In the genomic region with DNA sequence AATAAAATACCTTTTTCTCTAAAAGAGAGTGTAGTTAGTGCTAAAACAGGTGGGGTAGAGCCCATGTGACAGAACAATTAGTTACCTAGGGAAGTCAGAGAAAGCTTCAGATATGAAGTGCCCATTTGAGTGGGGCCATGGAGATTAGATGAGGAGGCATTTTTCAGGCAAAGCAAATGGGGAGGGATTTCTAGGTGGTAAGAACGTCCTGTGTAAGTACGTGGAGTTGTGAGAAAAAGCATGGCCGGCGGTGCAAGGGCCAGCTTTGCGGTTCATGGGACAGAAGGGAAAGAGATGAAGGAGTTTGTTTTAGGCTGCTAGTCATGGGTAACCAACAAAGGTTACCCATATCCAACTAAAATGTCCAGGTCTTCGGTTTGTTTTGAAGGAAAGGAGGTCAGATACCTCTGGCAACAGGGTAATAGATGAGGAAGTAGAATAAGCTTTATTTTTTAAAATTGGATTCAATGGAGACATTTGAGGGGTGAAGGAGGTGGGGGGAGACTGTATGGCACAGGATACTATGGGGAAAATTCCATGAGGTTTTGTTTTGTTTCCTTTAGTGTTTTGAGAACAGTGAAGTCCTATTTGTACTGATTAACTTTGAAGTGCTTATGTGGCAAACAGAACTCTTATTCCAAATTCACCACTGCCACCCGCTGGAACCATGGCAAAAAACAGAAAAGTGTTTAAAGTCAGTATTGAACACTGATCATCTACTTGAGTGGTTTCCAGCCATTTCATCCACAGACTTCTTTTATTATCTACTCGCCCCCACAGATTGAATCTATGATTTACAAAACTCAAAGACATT, we compare ENCODE assay signal across 10 cellular contexts. TPM values are rescaled to one million over a fixed set of nuclear protein-coding genes. Genes with fewer than 3 reads are reported as not detected.
DNase-seq lines count a peak whose midpoint lies in the region; FAIRE-seq and TF ChIP-seq lines count a peak whose summit lies in the region.
"Had no signal": no experiment of that assay in that cellular context is flagged by ENCODE, and none has a peak within 500 bp of the region (broad histone marks: within the 10 kb centered on the region; RNA-seq: fewer than 3 reads in every experiment).

No MANE protein-coding gene starts in this region.

- no peak for FAIRE-seq in RCC 7860 (lab: Jason Lieb, UNC)

- TF ChIP-seq CTCF in chondrocyte (IDR thresholded peaks at IDR 0.05) = peak; percentile 77

- peak; percentile 17 to 71 (median 50) for DNase-seq in NCI-H1417 (lab: John Stamatoyannopoulos, UW)
- no peak for DNase-seq in NCI-H1417 treated with DMSO at 0.1 percent for 48 hours (lab: John Stamatoyannopoulos, UW)
- peak; percentile 25 for DNase-seq in NCI-H2029 (lab: John Stamatoyannopoulos, UW)
- no peak for DNase-seq in chondrocyte (ENCODE audit: low spot score)
- DNase-seq in renal cortical epithelial cell (ENCODE audit: low read depth) = peak; percentile 90
- DNase-seq in RCC 7860 (ENCODE audit: low spot score) = no peak
- DNase-seq in stimulated activated CD4-positive, alpha-beta T cell treated with anti-CD3 and anti-CD28 coated beads, Interleukin-15, amount 100 ng/mL, for 24 hours = no peak
- no peak for DNase-seq in epidermal melanocyte (ENCODE audit: insufficient read length, low spot score)

- no peak overlapping the region for H3K27ac Mint-ChIP-seq in chondrocyte (ENCODE audit: unreplicated experiment)
- H3K27ac Mint-ChIP-seq: CD4-positive, CD25-positive, alpha-beta regulatory T cell had no signal

- H3K4me3 Mint-ChIP-seq in chondrocyte (ENCODE audit: unreplicated experiment) = no peak overlapping the region
- H3K4me3 Mint-ChIP-seq: CD4-positive, CD25-positive, alpha-beta regulatory T cell; central memory CD8-positive, alpha-beta T cell had no signal

- H3K9me3 Mint-ChIP-seq in chondrocyte (ENCODE audit: low read depth) = no peaks in the 10 kb centered on the region
- H3K9me3 Mint-ChIP-seq: CD4-positive, CD25-positive, alpha-beta regulatory T cell; central memory CD8-positive, alpha-beta T cell had no signal

- peaks cover 17% of the 10 kb centered on the region for H3K27me3 Mint-ChIP-seq in chondrocyte (ENCODE audit: low read depth)

- peaks cover 2% of the 10 kb centered on the region for H3K36me3 Mint-ChIP-seq in chondrocyte (ENCODE audit: low read depth)
- H3K36me3 Mint-ChIP-seq: CD4-positive, CD25-positive, alpha-beta regulatory T cell had no signal

- H3K4me1 Mint-ChIP-seq in chondrocyte (ENCODE audit: low read depth) = no peaks in the 10 kb centered on the region
- H3K4me1 Mint-ChIP-seq: CD4-positive, CD25-positive, alpha-beta regulatory T cell had no signal

RNA-seq across cellular contexts. Expression of gene SNRPF, which starts 10.0 kb away (rescaled TPM):
- total RNA-seq in chondrocyte (12.4 to 27.1 TPM (median 15.4 TPM) in 3 replicates), renal cortical epithelial cell (8.2 and 12.7 TPM in 2 replicates)

RNA-seq across cellular contexts. Expression of gene NTN4, which starts 58.2 kb away (rescaled TPM):
- 179 to 336 TPM (median 336 TPM) in 3 replicates for total RNA-seq in chondrocyte
- 115 and 253 TPM in 2 replicates for total RNA-seq in renal cortical epithelial cell
- total RNA-seq: CD4-positive, CD25-positive, alpha-beta regulatory T cell had no signal

Comparison
In these comparisons a context has a peak if more than half of its experiments do, and no peak if none do; other contexts are left out.
1. DNase-seq: peak in NCI-H1417 (3 of 3), NCI-H2029 (single experiment) and renal cortical epithelial cell (single experiment); none in NCI-H1417 treated with DMSO at 0.1 percent for 48 hours (single experiment), chondrocyte (single experiment), RCC 7860 (single experiment), stimulated activated CD4-positive, alpha-beta T cell treated with anti-CD3 and anti-CD28 coated beads, Interleukin-15, amount 100 ng/mL, for 24 hours (single experiment) and epidermal melanocyte (single experiment).